ENCODE assay signal across 9 cellular contexts in the genomic region with DNA sequence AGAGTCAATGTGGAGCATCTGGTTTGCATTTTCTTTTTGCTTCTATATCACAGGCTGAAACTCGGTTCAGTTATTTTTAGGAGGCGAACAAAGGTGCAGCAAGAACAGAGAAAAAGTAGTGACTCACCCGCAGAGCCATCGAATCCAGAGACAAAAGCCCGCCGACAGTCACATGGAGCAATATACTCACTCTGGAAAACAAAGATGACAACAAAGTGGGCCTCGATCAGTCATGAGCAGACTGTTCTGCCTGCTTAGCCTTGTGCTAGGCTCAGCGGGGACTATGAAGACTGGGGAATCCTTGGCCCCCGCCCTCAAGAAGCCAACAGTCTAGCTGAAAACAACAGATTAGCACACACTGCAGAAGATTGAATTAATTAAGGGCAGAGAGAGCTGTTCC. TPM values are rescaled to one million over a fixed set of nuclear protein-coding genes. Genes with fewer than 3 reads are reported as not detected.
DNase-seq lines count a peak whose midpoint lies in the region; ATAC-seq, FAIRE-seq and TF ChIP-seq lines count a peak whose summit lies in the region.
"Had no signal": no experiment of that assay in that cellular context is flagged by ENCODE, and none has a peak within 500 bp of the region (broad histone marks: within the 10 kb centered on the region; RNA-seq: fewer than 3 reads in every experiment).

No MANE protein-coding gene starts in this region.

- H3K27me3 Mint-ChIP-seq in type B pancreatic cell, result no peaks in the 10 kb centered on the region
- H3K27me3 Mint-ChIP-seq in naive thymus-derived CD8-positive, alpha-beta T cell, result no peaks in the 10 kb centered on the region

- no peaks in the 10 kb centered on the region for H3K27me3 ChIP-seq in heart right ventricle
- H3K27me3 ChIP-seq in K562 (ENCODE audit: control insufficient read depth in 2 of 2, insufficient read depth in 2 of 2, low read length in 2 of 2), result no peaks in the 10 kb centered on the region
- no peaks in the 10 kb centered on the region for H3K27me3 ChIP-seq in keratinocyte (ENCODE audit: control insufficient read depth, extremely low read depth, insufficient read depth, low read length)

- in situ Hi-C loops in K562 (cut with MboI), result no loop called here

- H3K79me2 ChIP-seq in K562 (ENCODE audit: control insufficient read depth, insufficient read depth, low read length) (peaks cover 1% of the 10 kb centered on the region; the same call in 1 of the 3 replicates), keratinocyte (ENCODE audit: control insufficient read depth, insufficient read depth, low read length) (peaks cover 15% of the 10 kb centered on the region)

- dilution Hi-C loops in keratinocyte (cut with MboI; ENCODE audit: extremely low pct_ligation_motif_present, low sequenced_read_pairs), result no loop called here

- no peaks in the 10 kb centered on the region; the same call in 1 of the 2 replicates for H4K20me1 ChIP-seq in K562 (replicated peaks; ENCODE audit: control insufficient read depth, insufficient read depth, low read length)
- H4K20me1 ChIP-seq in keratinocyte (ENCODE audit: control insufficient read depth, extremely low read depth, insufficient read depth, low read length), result no peaks in the 10 kb centered on the region

- H3K27ac ChIP-seq in heart right ventricle (peak overlapping the region; percentile 39 to 86 (median 73)), K562 (ENCODE audit: extremely low read depth, low read depth, low read length) (peak overlapping the region; percentile 52; the same call in 1 of the 3 replicates), keratinocyte (ENCODE audit: control insufficient read depth, insufficient read depth, low read length) (peak overlapping the region; percentile 69)

- H2AFZ ChIP-seq in K562 (ENCODE audit: low read depth, low read length) (no peak overlapping the region), keratinocyte (ENCODE audit: control insufficient read depth, low read length) (no peak overlapping the region)

- ATAC-seq in heart right ventricle (peak in 1 of 8 donors; percentile 27), Right ventricle myocardium superior (ENCODE audit: poor library complexity) (no peak), K562 (peak; percentile 56)
- ATAC-seq in naive thymus-derived CD8-positive, alpha-beta T cell, result no peak

- TF ChIP-seq RAD21 in K562 (CRISPR knock-in tag; conservative IDR thresholded peaks at IDR 0.05 in 1 of 2, IDR thresholded peaks at IDR 0.05 in 1 of 2), result no peak

- POLR2A ChIA-PET in K562 (lab: Yijun Ruan, JAX), result interaction anchor here (0.8 to 1.4 kb wide), 3 partner anchors 10 to 226 kb away, joined by 4 read pairs; no protein-coding TSS in a partner anchor
- POLR2A ChIA-PET in naive thymus-derived CD8-positive, alpha-beta T cell (lab: Charles Lee), result no interaction called here

- H3K9ac ChIP-seq in K562 (ENCODE audit: insufficient read depth in 1 of 2, low read depth in 2 of 2, low read length in 2 of 2), result peak overlapping the region; percentile 20 to 24; a peak in 2 of 4 replicates
- no peak overlapping the region for H3K9ac ChIP-seq in keratinocyte (ENCODE audit: control insufficient read depth, extremely low read depth, insufficient read depth, low read length)

- TF ChIP-seq CTCF in heart right ventricle (IDR thresholded peaks at IDR 0.05) (no peak), K562 (IDR thresholded peaks at IDR 0.05 in 2 of 3, conservative IDR thresholded peaks at IDR 0.05 in 1 of 3; ENCODE audit: insufficient read depth in 2 of 3, low read depth in 1 of 3, low read length in 3 of 3) (no peak), keratinocyte (optimal IDR thresholded peaks at IDR 0.05 in 1 of 3, IDR thresholded peaks at IDR 0.05 in 1 of 3, conservative IDR thresholded peaks at IDR 0.05 in 1 of 3; ENCODE audit: extremely low read depth in 1 of 3, insufficient read depth in 2 of 3, low read length in 3 of 3) (no peak), type B pancreatic cell (conservative IDR thresholded peaks at IDR 0.05) (no peak)

- no peaks in the 10 kb centered on the region for H3K9me3 Mint-ChIP-seq in type B pancreatic cell
- no peaks in the 10 kb centered on the region for H3K9me3 Mint-ChIP-seq in naive thymus-derived CD8-positive, alpha-beta T cell

- H3K36me3 ChIP-seq in heart right ventricle (peaks cover 0 to 42% (median 11%) of the 10 kb centered on the region in 9 donors), K562 (ENCODE audit: control insufficient read depth, insufficient read depth, low read length) (peaks cover 20% of the 10 kb centered on the region; the same call in 2 of the 3 replicates), keratinocyte (ENCODE audit: control insufficient read depth in 2 of 2, extremely low read depth in 1 of 2, insufficient read depth in 2 of 2, low read length in 2 of 2) (peaks cover 2 to 12% of the 10 kb centered on the region in 2 experiments)

- no peak for TF ChIP-seq POLR2A in K562 (conservative IDR thresholded peaks at IDR 0.05)

- peaks cover 28% of the 10 kb centered on the region for H3K4me1 Mint-ChIP-seq in type B pancreatic cell (ENCODE audit: unreplicated experiment)
- peaks cover 15 to 47% (median 34%) of the 10 kb centered on the region in 4 donors for H3K4me1 Mint-ChIP-seq in naive thymus-derived CD8-positive, alpha-beta T cell

- H3K4me3 Mint-ChIP-seq in type B pancreatic cell, result no peak overlapping the region
- H3K4me3 Mint-ChIP-seq in naive thymus-derived CD8-positive, alpha-beta T cell, result no peak overlapping the region

- no peak for TF ChIP-seq EP300 in K562 (IDR thresholded peaks at IDR 0.05; ENCODE audit: low read length)

- FAIRE-seq in K562 (lab: Jason Lieb, UNC) (no peak), keratinocyte (lab: Jason Lieb, UNC) (peak; percentile 84)
- FAIRE-seq: GM18507 had no signal

- H3K4me3 ChIP-seq in heart right ventricle (no peak overlapping the region), K562 (no peak overlapping the region), keratinocyte (ENCODE audit: control insufficient read depth in 2 of 3, extremely low read depth in 1 of 3, insufficient read depth in 2 of 3, low read depth in 1 of 3, low read length in 3 of 3) (no peak overlapping the region)

- H3K4me2 ChIP-seq in K562 (ENCODE audit: insufficient read depth, low read length), result 0 out of 2 replicates have a peak overlapping the region, but pooled peaks have one; percentile 5
- H3K4me2 ChIP-seq in keratinocyte (ENCODE audit: control insufficient read depth, extremely low read depth, insufficient read depth, low read depth, low read length), result no peak overlapping the region

- DNase-seq in heart right ventricle (no peak), Right ventricle myocardium superior (no peak), K562 (ENCODE audit: extremely low read depth in 1 of 4, low spot score in 3 of 4) (peak in 1 of 4 experiments; percentile 34), keratinocyte (ENCODE audit: low read depth, low spot score) (peak; percentile 11), type B pancreatic cell (ENCODE audit: extremely low spot score, unreplicated experiment) (no peak), NCI-H2029 treated with DMSO at 0.1 percent for 48 hours (lab: John Stamatoyannopoulos, UW) (no peak), RPMI8226 (no peak)
- DNase-seq in naive thymus-derived CD8-positive, alpha-beta T cell, result no peak

- H3K27ac Mint-ChIP-seq in type B pancreatic cell, result peak overlapping the region; percentile 80
- H3K27ac Mint-ChIP-seq in naive thymus-derived CD8-positive, alpha-beta T cell, result peak overlapping the region in 4 of 10 donors; percentile 18 to 45 (median 35)

- intact Hi-C loops in heart right ventricle (cut with DNase I) (loop anchor here in 4 of 10 donors (5.0 to 10.0 kb wide), 5 partner anchors 34 to 384 kb away; partner anchors contain the start of gene ADD3 (in 2 of the 4)), Right ventricle myocardium superior (cut with DNase I) (loop anchor here (5.0 to 10.0 kb wide), 3 partner anchors 112 to 332 kb away; partner anchors contain the start of gene ADD3), K562 (cut with micrococcal nuclease) (no loop called here)

- H3K9me3 ChIP-seq in heart right ventricle (no peaks in the 10 kb centered on the region), K562 (replicated peaks; ENCODE audit: control insufficient read depth, insufficient read depth, low read depth, low read length) (no peaks in the 10 kb centered on the region), keratinocyte (ENCODE audit: control insufficient read depth, low read depth, low read length) (no peaks in the 10 kb centered on the region)

- peaks cover 12 to 87% (median 69%) of the 10 kb centered on the region in 9 donors for H3K4me1 ChIP-seq in heart right ventricle
- H3K4me1 ChIP-seq in K562 (replicated peaks in 1 of 2; ENCODE audit: control insufficient read depth in 2 of 2, insufficient read depth in 2 of 2, low read length in 2 of 2), result peaks cover 2 to 23% of the 10 kb centered on the region in 2 experiments; a peak in 3 of 5 replicates
- H3K4me1 ChIP-seq in keratinocyte (ENCODE audit: control insufficient read depth, extremely low read depth, insufficient read depth, low read length), result peaks cover 59% of the 10 kb centered on the region

- no TSS peak for BruUV-seq in K562 (replicated peaks; lab: Mats Ljungman, UMichigan)

- peaks cover 33% of the 10 kb centered on the region for H3K36me3 Mint-ChIP-seq in type B pancreatic cell
- peaks cover 0 to 55% (median 16%) of the 10 kb centered on the region in 3 donors for H3K36me3 Mint-ChIP-seq in naive thymus-derived CD8-positive, alpha-beta T cell

- H3K9me1 ChIP-seq in K562 (ENCODE audit: control insufficient read depth, insufficient read depth, low read length) (no peaks in the 10 kb centered on the region), keratinocyte (ENCODE audit: control insufficient read depth, extremely low read depth, insufficient read depth, low read length) (no peaks in the 10 kb centered on the region)

- WGBS in heart right ventricle, 2 donors, result 54 to 64% methylated on average over 9 of the region's 9 CpGs
- 31% methylated on average over 7 of the region's 9 CpGs for WGBS in K562 (ENCODE audit: insufficient coverage, low coverage, missing lambda C conversion rate)

- CTCF ChIA-PET in K562 (lab: Yijun Ruan, JAX; ENCODE audit: low intra/inter-chr PET ratio), result no interaction called here

RNA-seq across cellular contexts. Expression of gene XPNPEP1, which starts 30.4 kb away (rescaled TPM):
- total RNA-seq in heart right ventricle, result 10 to 100 TPM; 35.8 to 51.6 (median 43.5) TPM
- polyA plus RNA-seq in heart right ventricle, result 10 to 100 TPM; 15.9 to 33.2 TPM
- total RNA-seq in Right ventricle myocardium superior, result 36.0 TPM
- total RNA-seq in K562 (2011; cell fraction: chromatin; rRNA removed; ENCODE audit: low replicate concordance), result 76.3 and 157 TPM in 2 replicates
- 77.2 and 79.0 TPM in 2 replicates for total RNA-seq in K562 (2011; cell fraction: nucleolus; rRNA removed)
- 76.5 and 76.6 TPM in 2 replicates for total RNA-seq in K562 (2011; cell fraction: nucleoplasm; rRNA removed)
- total RNA-seq in K562 (2014; rRNA removed), result 40.1 and 50.2 TPM in 2 replicates
- 37.7 and 39.8 TPM in 2 replicates for total RNA-seq in K562 (2014; rRNA removed; fragmentation: Illumina TruSeq; extraction: Trizol)
- 35.6 and 39.1 TPM in 2 replicates for total RNA-seq in K562 (2015; rRNA removed; fragmentation: Illumina TruSeq; extraction: Trizol)
- 32.8 and 43.0 TPM in 2 replicates for total RNA-seq in K562 (2021)
- polyA plus RNA-seq in K562 (2011; rRNA removed), result 93.5 and 120 TPM in 2 replicates
- 250 and 271 TPM in 2 replicates for polyA plus RNA-seq in K562 (2011; cell fraction: cytosol; rRNA removed)
- 148 and 194 TPM in 2 replicates for polyA plus RNA-seq in K562 (2011; cell fraction: nucleus; rRNA removed)
- 29.6 and 49.8 TPM in 2 replicates for polyA plus RNA-seq in K562 (2012)
- 62.6 and 66.5 TPM in 2 replicates for polyA plus RNA-seq in K562 (2014; fragmentation: Illumina TruSeq; extraction: Trizol)
- polyA plus RNA-seq in K562 (2014; fragmentation: Nextera tagmentation; extraction: Ambion mirVana), result 10 to 100 TPM; 24.2 to 50.6 TPM
- 42.2 and 58.7 TPM in 2 replicates for polyA plus RNA-seq in K562 (2014; rRNA removed)
- 159 and 165 TPM in 2 replicates for polyA minus RNA-seq in K562 (2011; rRNA and poly(A)+ RNA removed)
- 75.6 and 82.5 TPM in 2 replicates for polyA minus RNA-seq in K562 (2011; cell fraction: cytosol; rRNA and poly(A)+ RNA removed)
- 67.7 and 116 TPM in 2 replicates for polyA minus RNA-seq in K562 (2011; cell fraction: nucleus; rRNA and poly(A)+ RNA removed)
- 96.2 to 171 TPM (median 154 TPM) in 3 replicates for polyA plus RNA-seq in keratinocyte
- polyA plus RNA-seq in keratinocyte (2011; ENCODE audit: low read depth), result 63.0 TPM
- 193 and 194 TPM in 2 replicates for polyA plus RNA-seq in keratinocyte (2011; cell fraction: cytosol; rRNA removed)
- 258 and 305 TPM in 2 replicates for polyA plus RNA-seq in keratinocyte (2011; cell fraction: nucleus; rRNA removed)
- 43.2 and 52.6 TPM in 2 replicates for polyA plus RNA-seq in keratinocyte (2012; ENCODE audit: low replicate concordance)
- polyA minus RNA-seq in keratinocyte, result 304 to 419 TPM (median 412 TPM) in 3 replicates
- 164 TPM for polyA minus RNA-seq in keratinocyte (2011; cell fraction: cytosol; rRNA and poly(A)+ RNA removed)
- polyA minus RNA-seq in keratinocyte (2011; cell fraction: nucleus; rRNA and poly(A)+ RNA removed), result 134 and 140 TPM in 2 replicates
- total RNA-seq in type B pancreatic cell (ENCODE audit: low replicate concordance), result 50.1 and 76.6 TPM in 2 replicates
- total RNA-seq in naive thymus-derived CD8-positive, alpha-beta T cell, result 10 to 100 TPM; 42.2 to 42.3 TPM
- 10 to 100 TPM; 16.6 to 19.9 (median 18.7) TPM for polyA plus RNA-seq in naive thymus-derived CD8-positive, alpha-beta T cell
